1 cellular context compared by ENCODE assay signal in the genomic region with DNA sequence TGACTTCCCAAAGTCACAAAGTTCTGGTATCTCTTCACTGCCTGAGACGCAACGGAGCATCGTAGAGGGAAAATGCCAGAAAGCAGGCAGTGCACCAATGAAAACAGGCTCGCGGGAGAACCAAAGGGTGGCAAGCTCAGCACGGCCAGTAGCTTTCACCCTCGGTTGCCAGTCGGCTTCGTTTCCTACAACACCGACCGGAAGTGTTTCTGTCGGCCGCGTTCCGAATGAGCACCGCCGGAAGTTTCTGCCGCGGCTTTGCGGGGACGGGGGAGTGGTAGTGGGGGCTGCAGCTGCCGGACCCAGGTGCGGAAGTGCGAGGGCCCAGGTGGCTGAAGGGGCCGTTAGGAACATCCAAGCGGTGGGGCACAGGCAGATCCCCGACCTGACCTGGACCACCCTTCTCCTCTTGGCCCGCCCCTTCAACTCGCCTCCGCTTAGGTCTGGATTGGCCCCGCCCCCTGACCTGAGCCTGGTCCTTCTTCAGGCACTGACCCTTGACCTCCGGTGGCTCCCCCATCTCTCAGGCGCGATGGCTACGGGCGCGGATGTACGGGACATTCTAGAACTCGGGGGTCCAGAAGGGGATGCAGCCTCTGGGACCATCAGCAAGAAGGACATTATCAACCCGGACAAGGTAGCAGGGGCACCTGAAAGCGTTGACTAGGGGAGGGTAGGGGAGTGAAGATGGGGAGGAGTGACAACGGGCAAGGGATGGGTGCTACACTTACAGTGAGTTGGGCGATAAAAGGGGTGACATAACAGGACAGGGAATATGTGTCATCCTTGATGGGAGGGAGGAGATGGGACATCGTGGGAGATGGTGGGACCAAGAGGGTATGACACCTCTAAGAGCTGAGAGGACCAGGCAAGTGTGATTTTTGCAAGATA.
TF ChIP-seq lines count a peak whose summit lies in the region.

A gene with protein sequence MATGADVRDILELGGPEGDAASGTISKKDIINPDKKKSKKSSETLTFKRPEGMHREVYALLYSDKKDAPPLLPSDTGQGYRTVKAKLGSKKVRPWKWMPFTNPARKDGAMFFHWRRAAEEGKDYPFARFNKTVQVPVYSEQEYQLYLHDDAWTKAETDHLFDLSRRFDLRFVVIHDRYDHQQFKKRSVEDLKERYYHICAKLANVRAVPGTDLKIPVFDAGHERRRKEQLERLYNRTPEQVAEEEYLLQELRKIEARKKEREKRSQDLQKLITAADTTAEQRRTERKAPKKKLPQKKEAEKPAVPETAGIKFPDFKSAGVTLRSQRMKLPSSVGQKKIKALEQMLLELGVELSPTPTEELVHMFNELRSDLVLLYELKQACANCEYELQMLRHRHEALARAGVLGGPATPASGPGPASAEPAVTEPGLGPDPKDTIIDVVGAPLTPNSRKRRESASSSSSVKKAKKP (plus strand): TSS at position 250 of the 891 bp plus-strand sequence. CDS start 283 bp downstream, at position 533.

TF ChIP-seq in HepG2, 621 proteins besides CTCF, POLR2A, EP300 and RAD21 (continued from another document and continues in another):
- TF ChIP-seq SRSF9 (IDR thresholded peaks at IDR 0.05; ENCODE audit: borderline replicate concordance, insufficient read depth, low read depth, low read length, poor library complexity, severe bottlenecking): no peak
- peak; percentile 53; the same call in 1 of the 2 replicates for TF ChIP-seq ZNF121 (CRISPR knock-in tag; IDR thresholded peaks at IDR 0.05)
- peak; percentile 85 for TF ChIP-seq YY1 (IDR thresholded peaks at IDR 0.05; ENCODE audit: insufficient read depth, insufficient replicate concordance, low read depth, low read length)
- TF ChIP-seq, protein P1, sequence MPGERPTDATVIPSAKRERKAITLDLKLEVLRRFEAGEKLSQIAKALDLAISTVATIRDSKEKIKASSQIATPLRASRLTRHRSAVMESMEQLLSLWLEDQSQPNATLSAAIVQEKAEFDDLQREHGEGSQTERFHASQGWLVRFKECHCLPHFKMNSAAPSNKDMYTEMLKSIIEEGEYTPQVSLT (CRISPR knock-in tag; IDR thresholded peaks at IDR 0.05; ENCODE audit: borderline replicate concordance, low read depth): no peak
- TF ChIP-seq, protein P2, sequence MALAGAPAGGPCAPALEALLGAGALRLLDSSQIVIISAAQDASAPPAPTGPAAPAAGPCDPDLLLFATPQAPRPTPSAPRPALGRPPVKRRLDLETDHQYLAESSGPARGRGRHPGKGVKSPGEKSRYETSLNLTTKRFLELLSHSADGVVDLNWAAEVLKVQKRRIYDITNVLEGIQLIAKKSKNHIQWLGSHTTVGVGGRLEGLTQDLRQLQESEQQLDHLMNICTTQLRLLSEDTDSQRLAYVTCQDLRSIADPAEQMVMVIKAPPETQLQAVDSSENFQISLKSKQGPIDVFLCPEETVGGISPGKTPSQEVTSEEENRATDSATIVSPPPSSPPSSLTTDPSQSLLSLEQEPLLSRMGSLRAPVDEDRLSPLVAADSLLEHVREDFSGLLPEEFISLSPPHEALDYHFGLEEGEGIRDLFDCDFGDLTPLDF (CRISPR knock-in tag; IDR thresholded peaks at IDR 0.05): peak; percentile 54; the same call in 1 of the 2 replicates
- TF ChIP-seq XRCC5 (optimal IDR thresholded peaks at IDR 0.05; ENCODE audit: low read length): peak; percentile 100
- TF ChIP-seq GABPA (IDR thresholded peaks at IDR 0.05; ENCODE audit: low read depth, low read length): peak; percentile 100
- peak; percentile 100 for TF ChIP-seq GABPA (CRISPR knock-in tag; IDR thresholded peaks at IDR 0.05; ENCODE audit: low read depth)
- TF ChIP-seq, protein P3, sequence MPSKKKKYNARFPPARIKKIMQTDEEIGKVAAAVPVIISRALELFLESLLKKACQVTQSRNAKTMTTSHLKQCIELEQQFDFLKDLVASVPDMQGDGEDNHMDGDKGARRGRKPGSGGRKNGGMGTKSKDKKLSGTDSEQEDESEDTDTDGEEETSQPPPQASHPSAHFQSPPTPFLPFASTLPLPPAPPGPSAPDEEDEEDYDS (CRISPR knock-in tag; IDR thresholded peaks at IDR 0.05): 0 out of 2 replicates have a peak, but pooled peaks have one; percentile 51
- no peak for TF ChIP-seq SETDB1 (CRISPR knock-in tag; IDR thresholded peaks at IDR 0.05; ENCODE audit: borderline replicate concordance)
- TF ChIP-seq ZNF274 (CRISPR knock-in tag; IDR thresholded peaks at IDR 0.05): peak; percentile 90; the same call in 1 of the 2 replicates
- TF ChIP-seq SKI (IDR thresholded peaks at IDR 0.05; ENCODE audit: partially characterized antibody): no peak
- TF ChIP-seq CEBPG (CRISPR knock-in tag; IDR thresholded peaks at IDR 0.05): no peak; the same call in 1 of the 2 replicates
- TF ChIP-seq, protein P4, sequence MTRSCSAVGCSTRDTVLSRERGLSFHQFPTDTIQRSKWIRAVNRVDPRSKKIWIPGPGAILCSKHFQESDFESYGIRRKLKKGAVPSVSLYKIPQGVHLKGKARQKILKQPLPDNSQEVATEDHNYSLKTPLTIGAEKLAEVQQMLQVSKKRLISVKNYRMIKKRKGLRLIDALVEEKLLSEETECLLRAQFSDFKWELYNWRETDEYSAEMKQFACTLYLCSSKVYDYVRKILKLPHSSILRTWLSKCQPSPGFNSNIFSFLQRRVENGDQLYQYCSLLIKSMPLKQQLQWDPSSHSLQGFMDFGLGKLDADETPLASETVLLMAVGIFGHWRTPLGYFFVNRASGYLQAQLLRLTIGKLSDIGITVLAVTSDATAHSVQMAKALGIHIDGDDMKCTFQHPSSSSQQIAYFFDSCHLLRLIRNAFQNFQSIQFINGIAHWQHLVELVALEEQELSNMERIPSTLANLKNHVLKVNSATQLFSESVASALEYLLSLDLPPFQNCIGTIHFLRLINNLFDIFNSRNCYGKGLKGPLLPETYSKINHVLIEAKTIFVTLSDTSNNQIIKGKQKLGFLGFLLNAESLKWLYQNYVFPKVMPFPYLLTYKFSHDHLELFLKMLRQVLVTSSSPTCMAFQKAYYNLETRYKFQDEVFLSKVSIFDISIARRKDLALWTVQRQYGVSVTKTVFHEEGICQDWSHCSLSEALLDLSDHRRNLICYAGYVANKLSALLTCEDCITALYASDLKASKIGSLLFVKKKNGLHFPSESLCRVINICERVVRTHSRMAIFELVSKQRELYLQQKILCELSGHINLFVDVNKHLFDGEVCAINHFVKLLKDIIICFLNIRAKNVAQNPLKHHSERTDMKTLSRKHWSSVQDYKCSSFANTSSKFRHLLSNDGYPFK (CRISPR knock-in tag; IDR thresholded peaks at IDR 0.05; ENCODE audit: borderline replicate concordance): peak; percentile 94
- peak; percentile 44; the same call in 1 of the 2 replicates for TF ChIP-seq NFYB (CRISPR knock-in tag; IDR thresholded peaks at IDR 0.05)
- 0 out of 2 replicates have a peak, but pooled peaks have one; percentile 62 for TF ChIP-seq ZBTB3 (CRISPR knock-in tag; IDR thresholded peaks at IDR 0.05; ENCODE audit: borderline replicate concordance, low read depth)
- TF ChIP-seq, protein P5, sequence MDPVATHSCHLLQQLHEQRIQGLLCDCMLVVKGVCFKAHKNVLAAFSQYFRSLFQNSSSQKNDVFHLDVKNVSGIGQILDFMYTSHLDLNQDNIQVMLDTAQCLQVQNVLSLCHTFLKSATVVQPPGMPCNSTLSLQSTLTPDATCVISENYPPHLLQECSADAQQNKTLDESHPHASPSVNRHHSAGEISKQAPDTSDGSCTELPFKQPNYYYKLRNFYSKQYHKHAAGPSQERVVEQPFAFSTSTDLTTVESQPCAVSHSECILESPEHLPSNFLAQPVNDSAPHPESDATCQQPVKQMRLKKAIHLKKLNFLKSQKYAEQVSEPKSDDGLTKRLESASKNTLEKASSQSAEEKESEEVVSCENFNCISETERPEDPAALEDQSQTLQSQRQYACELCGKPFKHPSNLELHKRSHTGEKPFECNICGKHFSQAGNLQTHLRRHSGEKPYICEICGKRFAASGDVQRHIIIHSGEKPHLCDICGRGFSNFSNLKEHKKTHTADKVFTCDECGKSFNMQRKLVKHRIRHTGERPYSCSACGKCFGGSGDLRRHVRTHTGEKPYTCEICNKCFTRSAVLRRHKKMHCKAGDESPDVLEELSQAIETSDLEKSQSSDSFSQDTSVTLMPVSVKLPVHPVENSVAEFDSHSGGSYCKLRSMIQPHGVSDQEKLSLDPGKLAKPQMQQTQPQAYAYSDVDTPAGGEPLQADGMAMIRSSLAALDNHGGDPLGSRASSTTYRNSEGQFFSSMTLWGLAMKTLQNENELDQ (CRISPR knock-in tag; IDR thresholded peaks at IDR 0.05; ENCODE audit: borderline replicate concordance): peak; percentile 80; the same call in 1 of the 2 replicates
- TF ChIP-seq HNF4G (IDR thresholded peaks at IDR 0.05; ENCODE audit: borderline replicate concordance, low read depth, low read length): peak; percentile 32; the same call in 1 of the 2 replicates
- peak; percentile 58; the same call in 1 of the 2 replicates for TF ChIP-seq HNF4G (CRISPR knock-in tag; IDR thresholded peaks at IDR 0.05; ENCODE audit: borderline replicate concordance, low read depth)
- TF ChIP-seq, protein P6, sequence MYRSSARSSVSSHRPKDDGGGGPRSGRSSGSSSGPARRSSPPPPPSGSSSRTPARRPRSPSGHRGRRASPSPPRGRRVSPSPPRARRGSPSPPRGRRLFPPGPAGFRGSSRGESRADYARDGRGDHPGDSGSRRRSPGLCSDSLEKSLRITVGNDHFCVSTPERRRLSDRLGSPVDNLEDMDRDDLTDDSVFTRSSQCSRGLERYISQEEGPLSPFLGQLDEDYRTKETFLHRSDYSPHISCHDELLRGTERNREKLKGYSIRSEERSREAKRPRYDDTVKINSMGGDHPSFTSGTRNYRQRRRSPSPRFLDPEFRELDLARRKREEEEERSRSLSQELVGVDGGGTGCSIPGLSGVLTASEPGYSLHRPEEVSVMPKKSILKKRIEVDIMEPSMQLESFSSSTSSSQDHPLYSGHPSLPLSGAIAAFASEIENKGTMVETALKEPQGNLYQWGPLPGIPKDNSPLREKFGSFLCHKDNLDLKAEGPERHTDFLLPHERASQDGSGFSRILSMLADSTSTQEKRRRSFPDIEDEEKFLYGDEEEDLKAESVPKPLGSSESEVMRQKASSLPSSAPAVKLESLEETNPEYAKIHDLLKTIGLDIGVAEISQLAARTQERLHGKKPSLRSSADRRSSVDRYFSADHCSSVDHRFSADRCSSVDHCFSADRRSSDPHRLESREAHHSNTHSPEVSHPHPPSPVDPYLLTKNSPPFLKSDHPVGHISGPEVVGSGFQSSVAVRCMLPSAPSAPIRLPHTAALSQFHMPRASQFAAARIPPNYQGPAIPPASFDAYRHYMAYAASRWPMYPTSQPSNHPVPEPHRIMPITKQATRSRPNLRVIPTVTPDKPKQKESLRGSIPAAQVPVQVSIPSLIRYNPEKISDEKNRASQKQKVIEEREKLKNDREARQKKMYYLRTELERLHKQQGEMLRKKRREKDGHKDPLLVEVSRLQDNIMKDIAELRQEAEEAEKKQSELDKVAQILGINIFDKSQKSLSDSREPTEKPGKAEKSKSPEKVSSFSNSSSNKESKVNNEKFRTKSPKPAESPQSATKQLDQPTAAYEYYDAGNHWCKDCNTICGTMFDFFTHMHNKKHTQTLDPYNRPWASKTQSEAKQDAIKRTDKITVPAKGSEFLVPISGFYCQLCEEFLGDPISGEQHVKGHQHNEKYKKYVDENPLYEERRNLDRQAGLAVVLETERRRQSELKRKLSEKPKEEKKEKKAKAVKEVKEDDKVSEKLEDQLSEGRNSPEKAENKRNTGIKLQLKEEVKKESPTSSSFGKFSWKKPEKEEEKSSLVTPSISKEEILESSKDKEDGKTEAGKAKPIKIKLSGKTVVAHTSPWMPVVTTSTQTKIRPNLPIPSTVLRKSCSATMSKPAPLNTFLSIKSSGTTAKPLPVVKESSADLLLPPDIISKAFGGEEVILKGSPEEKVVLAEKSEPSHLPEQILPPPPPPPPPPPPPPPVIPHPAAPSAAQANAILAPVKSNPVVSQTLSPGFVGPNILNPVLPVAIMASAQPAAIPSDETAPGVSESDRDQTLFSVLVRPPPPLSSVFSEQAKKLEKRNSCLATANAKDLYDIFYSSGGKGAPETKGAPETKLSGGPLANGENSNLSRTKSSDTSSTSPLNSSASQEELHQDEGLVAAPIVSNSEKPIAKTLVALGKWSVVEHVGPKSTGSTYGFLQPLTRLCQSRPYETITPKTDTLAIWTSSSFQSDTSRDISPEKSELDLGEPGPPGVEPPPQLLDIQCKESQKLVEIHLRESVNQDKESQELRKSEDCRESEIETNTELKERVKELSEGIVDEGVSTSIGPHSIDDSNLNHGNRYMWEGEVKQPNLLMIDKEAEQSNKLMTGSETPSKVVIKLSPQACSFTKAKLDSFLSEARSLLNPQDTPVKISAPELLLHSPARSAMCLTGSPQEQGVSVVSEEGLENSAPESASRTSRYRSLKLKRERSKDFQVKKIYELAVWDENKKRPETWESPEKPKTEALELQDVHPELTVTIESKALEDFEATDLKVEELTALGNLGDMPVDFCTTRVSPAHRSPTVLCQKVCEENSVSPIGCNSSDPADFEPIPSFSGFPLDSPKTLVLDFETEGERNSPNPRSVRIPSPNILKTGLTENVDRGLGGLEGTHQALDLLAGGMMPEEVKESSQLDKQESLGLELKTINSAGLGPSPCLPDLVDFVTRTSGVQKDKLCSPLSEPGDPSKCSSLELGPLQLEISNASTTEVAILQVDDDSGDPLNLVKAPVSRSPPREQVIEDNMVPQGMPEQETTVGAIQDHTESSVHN (CRISPR knock-in tag; IDR thresholded peaks at IDR 0.05): no peak
- TF ChIP-seq ZNF724P (CRISPR knock-in tag; IDR thresholded peaks at IDR 0.05; ENCODE audit: borderline replicate concordance): no peak
- no peak for TF ChIP-seq MTF1 (CRISPR knock-in tag; IDR thresholded peaks at IDR 0.05)
- TF ChIP-seq, protein P7, sequence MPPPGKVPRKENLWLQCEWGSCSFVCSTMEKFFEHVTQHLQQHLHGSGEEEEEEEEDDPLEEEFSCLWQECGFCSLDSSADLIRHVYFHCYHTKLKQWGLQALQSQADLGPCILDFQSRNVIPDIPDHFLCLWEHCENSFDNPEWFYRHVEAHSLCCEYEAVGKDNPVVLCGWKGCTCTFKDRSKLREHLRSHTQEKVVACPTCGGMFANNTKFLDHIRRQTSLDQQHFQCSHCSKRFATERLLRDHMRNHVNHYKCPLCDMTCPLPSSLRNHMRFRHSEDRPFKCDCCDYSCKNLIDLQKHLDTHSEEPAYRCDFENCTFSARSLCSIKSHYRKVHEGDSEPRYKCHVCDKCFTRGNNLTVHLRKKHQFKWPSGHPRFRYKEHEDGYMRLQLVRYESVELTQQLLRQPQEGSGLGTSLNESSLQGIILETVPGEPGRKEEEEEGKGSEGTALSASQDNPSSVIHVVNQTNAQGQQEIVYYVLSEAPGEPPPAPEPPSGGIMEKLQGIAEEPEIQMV (CRISPR knock-in tag; IDR thresholded peaks at IDR 0.05; ENCODE audit: low read depth): peak; percentile 80; the same call in 1 of the 2 replicates
- TF ChIP-seq ARID2 (CRISPR knock-in tag; IDR thresholded peaks at IDR 0.05; ENCODE audit: borderline replicate concordance): peak; percentile 78; the same call in 1 of the 2 replicates
- TF ChIP-seq ZFP36 (IDR thresholded peaks at IDR 0.05; ENCODE audit: borderline replicate concordance, low read depth, low read length, partially characterized antibody): peak; percentile 24
- TF ChIP-seq ZKSCAN1 (IDR thresholded peaks at IDR 0.05; ENCODE audit: low read length): peak; percentile 60; the same call in 1 of the 2 replicates
- TF ChIP-seq HNRNPH1 (optimal IDR thresholded peaks at IDR 0.05; ENCODE audit: low read depth, low read length): peak; percentile 60
- TF ChIP-seq ATM (IDR thresholded peaks at IDR 0.05; ENCODE audit: borderline replicate concordance): no peak
- no peak for TF ChIP-seq ATF1 (CRISPR knock-in tag; IDR thresholded peaks at IDR 0.05)
- TF ChIP-seq TBX3 (IDR thresholded peaks at IDR 0.05; ENCODE audit: borderline replicate concordance): no peak
- peak; percentile 87; the same call in 1 of the 2 replicates for TF ChIP-seq EHMT2 (IDR thresholded peaks at IDR 0.05; ENCODE audit: borderline replicate concordance, low read depth, low read length)
- no peak for TF ChIP-seq SP1 (IDR thresholded peaks at IDR 0.05)
- TF ChIP-seq SP1 (CRISPR knock-in tag; IDR thresholded peaks at IDR 0.05): peak; percentile 91
- TF ChIP-seq KDM6A (CRISPR knock-in tag; IDR thresholded peaks at IDR 0.05; ENCODE audit: low read depth): no peak
- TF ChIP-seq ZNF841 (CRISPR knock-in tag; IDR thresholded peaks at IDR 0.05; ENCODE audit: borderline replicate concordance): no peak
- peak; percentile 84 for TF ChIP-seq SAP130 (CRISPR knock-in tag; IDR thresholded peaks at IDR 0.05; ENCODE audit: low read depth)
